ENCODE assay signal across 23 cellular contexts in the genomic region with DNA sequence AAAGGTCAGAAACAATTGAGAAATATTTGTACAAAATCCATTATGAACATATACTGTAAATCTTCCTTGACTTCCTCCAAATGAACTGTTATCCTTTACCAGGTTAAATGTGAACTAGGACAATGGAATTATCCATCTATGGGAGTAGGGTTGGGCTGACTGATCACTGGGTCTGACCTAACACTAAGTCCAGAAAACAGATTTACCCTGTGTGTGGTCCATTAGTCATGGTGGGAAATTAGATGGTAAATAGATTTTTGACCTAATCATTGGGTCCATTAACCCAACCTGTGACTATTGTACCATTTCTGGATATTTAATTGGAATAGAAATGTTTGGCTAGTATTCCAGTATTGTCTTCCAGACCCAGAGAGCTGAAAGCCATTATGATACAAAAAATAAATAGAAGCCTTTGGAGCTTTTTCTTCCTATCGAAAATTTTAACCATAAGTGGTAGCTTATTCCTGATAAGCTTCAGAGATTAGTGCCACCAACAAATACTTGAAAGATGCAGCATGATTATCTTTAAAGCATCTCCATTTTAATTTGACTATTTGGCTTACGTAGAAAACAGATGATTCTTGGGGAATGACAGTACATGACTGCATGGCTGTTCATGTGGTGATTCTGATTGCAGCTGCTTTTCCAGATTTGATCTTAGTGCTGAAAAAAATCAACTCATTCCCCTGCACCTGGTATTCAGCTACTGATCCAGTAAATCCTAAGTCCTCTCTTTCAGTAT.
"Had no signal": no experiment of that assay in that cellular context is flagged by ENCODE, and none has a peak within 500 bp of the region (broad histone marks: within the 10 kb centered on the region; RNA-seq: fewer than 3 reads in every experiment).

No MANE protein-coding gene starts in this region.

- H3K4me3 ChIP-seq: colonic mucosa, esophagus squamous epithelium, gastrocnemius medialis, heart right ventricle, left lung, lower lobe of right lung, mucosa of descending colon had no signal

- H3K27me3 ChIP-seq: colonic mucosa, esophagus squamous epithelium, gastrocnemius medialis, heart right ventricle, left lung had no signal

- H3K27ac ChIP-seq: colonic mucosa, epithelial cell of prostate, esophagus squamous epithelium, gastrocnemius medialis, heart right ventricle, left lung, lower lobe of right lung had no signal

- H3K4me1 ChIP-seq: colonic mucosa, esophagus squamous epithelium, gastrocnemius medialis, left lung, lower lobe of right lung had no signal

- DNase-seq: colonic mucosa; cortex of kidney; effector CD8-positive, alpha-beta T cell; erythroblast; esophagus squamous epithelium; foreskin fibroblast; foreskin melanocyte; gastrocnemius medialis; glutamatergic neuron; head of caudate nucleus; heart right ventricle; hippocampal formation; left cardiac atrium; left lung; left ventricle myocardium superior; lower lobe of right lung; mesenchymal stem cell; mucosa of descending colon; naive B cell had no signal

- ATAC-seq: esophagus mucosa, gastrocnemius medialis, heart right ventricle, left cardiac atrium, left lung, left ventricle myocardium superior, lower lobe of right lung, mucosa of descending colon had no signal

- H3K36me3 ChIP-seq: colonic mucosa, esophagus squamous epithelium, gastrocnemius medialis, heart right ventricle, left lung, lower lobe of right lung had no signal

- H3K9me3 ChIP-seq: colonic mucosa, esophagus squamous epithelium, gastrocnemius medialis, lower lobe of right lung, mucosa of descending colon had no signal

- FAIRE-seq: islet of Langerhans, keratinocyte had no signal
